ENCODE assay signal across 8 cellular contexts in genomic region chr7:148286150-148286549, GRCh38.
DNase-seq lines count a peak whose midpoint lies in the region; ATAC-seq, FAIRE-seq and TF ChIP-seq lines count a peak whose summit lies in the region.

No MANE protein-coding gene starts in this region.

- H4K20me1 ChIP-seq in astrocyte (ENCODE audit: insufficient read depth, low read length): no peaks in the 10 kb centered on the region

- H3K9me3 ChIP-seq in astrocyte (ENCODE audit: insufficient read depth, low read depth, low read length) (no peaks in the 10 kb centered on the region), lower lobe of right lung (no peaks in the 10 kb centered on the region), Peyer's patch (no peaks in the 10 kb centered on the region)

- H3K36me3 ChIP-seq in astrocyte (ENCODE audit: insufficient read depth, low read length): no peaks in the 10 kb centered on the region
- H3K36me3 ChIP-seq in lower lobe of right lung: no peaks in the 10 kb centered on the region
- no peaks in the 10 kb centered on the region for H3K36me3 ChIP-seq in Peyer's patch

- H3K4me1 ChIP-seq in astrocyte (ENCODE audit: insufficient read depth, low read length): no peaks in the 10 kb centered on the region
- H3K4me1 ChIP-seq in lower lobe of right lung: no peaks in the 10 kb centered on the region
- H3K4me1 ChIP-seq in Peyer's patch: no peaks in the 10 kb centered on the region

- no peak overlapping the region for H3K4me3 Mint-ChIP-seq in astrocyte (ENCODE audit: unreplicated experiment)

- no peak for TF ChIP-seq POLR2A in Peyer's patch (IDR thresholded peaks at IDR 0.05)

- no peak overlapping the region for H3K4me3 ChIP-seq in astrocyte (ENCODE audit: insufficient read depth, low read depth, low read length)
- H3K4me3 ChIP-seq in lower lobe of right lung: no peak overlapping the region
- H3K4me3 ChIP-seq in Peyer's patch: no peak overlapping the region

- no peak overlapping the region for H3K27ac Mint-ChIP-seq in astrocyte (ENCODE audit: unreplicated experiment)

- peak; percentile 11 for DNase-seq in DMS53 treated with DMSO at 0.1 percent for 48 hours (lab: John Stamatoyannopoulos, UW; ENCODE audit: unreplicated experiment)
- peak; percentile 35 to 59 for DNase-seq in Kasumi-1 (lab: John Stamatoyannopoulos, UW)
- no peak for DNase-seq in astrocyte (ENCODE audit: low read depth)
- DNase-seq in lower lobe of right lung: no peak
- DNase-seq in AG08395 (ENCODE audit: low spot score): no peak
- DNase-seq in Peyer's patch: no peak
- no peak for DNase-seq in 8988T

- intact Hi-C loops in lower lobe of right lung (cut with DNase I): no loop called here

- no peaks in the 10 kb centered on the region for H3K27me3 ChIP-seq in astrocyte (ENCODE audit: insufficient read depth, low read length)
- H3K27me3 ChIP-seq in lower lobe of right lung (ENCODE audit: low read depth): no peaks in the 10 kb centered on the region
- no peaks in the 10 kb centered on the region for H3K27me3 ChIP-seq in Peyer's patch

- no peaks in the 10 kb centered on the region for H3K79me2 ChIP-seq in astrocyte (ENCODE audit: insufficient read depth, low read length)

- H3K9ac ChIP-seq in astrocyte (ENCODE audit: low read length): no peak overlapping the region

- no peak overlapping the region for H2AFZ ChIP-seq in astrocyte (ENCODE audit: low read depth, low read length)

- FAIRE-seq in astrocyte (lab: Jason Lieb, UNC): no peak

- no peak for ATAC-seq in lower lobe of right lung
- ATAC-seq in GM18498 (IDR thresholded peaks at IDR 0.05; ENCODE audit: unreplicated experiment): no peak

- H3K9me3 Mint-ChIP-seq in astrocyte (ENCODE audit: unreplicated experiment): no peaks in the 10 kb centered on the region

- H3K4me2 ChIP-seq in astrocyte (ENCODE audit: low read length): no peak overlapping the region

- H3K36me3 Mint-ChIP-seq in astrocyte (ENCODE audit: low read depth, unreplicated experiment): no peaks in the 10 kb centered on the region

- no peaks in the 10 kb centered on the region for H3K27me3 Mint-ChIP-seq in astrocyte (ENCODE audit: low read depth, unreplicated experiment)

- TF ChIP-seq CTCF in astrocyte (IDR thresholded peaks at IDR 0.05; ENCODE audit: insufficient read depth, low read depth, low read length) (peak; percentile 33), lower lobe of right lung (IDR thresholded peaks at IDR 0.05) (peak; percentile 31), Peyer's patch (IDR thresholded peaks at IDR 0.05) (peak in 3 of 6 experiments; percentile 60 to 67 (median 62))

- no peak overlapping the region for H3K27ac ChIP-seq in astrocyte (ENCODE audit: low read depth, low read length)
- no peak overlapping the region for H3K27ac ChIP-seq in lower lobe of right lung
- no peak overlapping the region for H3K27ac ChIP-seq in Peyer's patch

- H3K4me1 Mint-ChIP-seq in astrocyte (ENCODE audit: low read depth, unreplicated experiment): peaks cover 12% of the 10 kb centered on the region

Comparison
In these comparisons a context has a peak if more than half of its experiments do, and no peak if none do; other contexts are left out.
1. DNase-seq: peak in DMS53 treated with DMSO at 0.1 percent for 48 hours (single experiment) and Kasumi-1 (2 of 2); none in astrocyte (single experiment), lower lobe of right lung (single experiment), AG08395 (single experiment), Peyer's patch (0 of 3) and 8988T (single experiment).